12 cellular contexts compared by ENCODE assay signal in genomic region chr6:142855877-142856606, GRCh38.
DNase-seq lines count a peak whose midpoint lies in the region; ATAC-seq and TF ChIP-seq lines count a peak whose summit lies in the region.
"Had no signal": no experiment of that assay in that cellular context is flagged by ENCODE, and none has a peak within 500 bp of the region (broad histone marks: within the 10 kb centered on the region; RNA-seq: fewer than 3 reads in every experiment).

No MANE protein-coding gene starts in this region.

- no peaks in the 10 kb centered on the region for H3K9me3 ChIP-seq in Peyer's patch
- H3K9me3 ChIP-seq in skeletal muscle tissue (ENCODE audit: control insufficient read depth in 3 of 3, low read length in 3 of 3) = no peaks in the 10 kb centered on the region

- peak overlapping the region; percentile 9 to 86 (median 66) for H3K27ac ChIP-seq in Peyer's patch
- peak overlapping the region; percentile 54 for H3K27ac ChIP-seq in skeletal muscle tissue (ENCODE audit: low read depth, low read length)
- H3K27ac ChIP-seq: 22Rv1, VCaP had no signal

- H3K36me3 ChIP-seq in Peyer's patch (no peaks in the 10 kb centered on the region), skeletal muscle tissue (ENCODE audit: control insufficient read depth in 3 of 3, insufficient read depth in 3 of 3, low read length in 3 of 3) (no peaks in the 10 kb centered on the region)

- no peak for DNase-seq in activated CD4-positive, CD25-positive, alpha-beta regulatory T cell (lab: John Stamatoyannopoulos, UW)
- DNase-seq in Peyer's patch (no peak), NCI-H510A (lab: John Stamatoyannopoulos, UW) (no peak), NCI-H1436 treated with DMSO at 0.1 percent for 48 hours (lab: John Stamatoyannopoulos, UW) (no peak), NCI-H526 treated with DMSO at 0.1 percent for 48 hours (lab: John Stamatoyannopoulos, UW) (no peak)
- DNase-seq: NCI-H2029, small intestine had no signal

- no peak overlapping the region for H3K9ac ChIP-seq in skeletal muscle tissue (ENCODE audit: low read depth in 1 of 3, low read length in 3 of 3)

- H3K27me3 ChIP-seq in Peyer's patch (no peaks in the 10 kb centered on the region), skeletal muscle tissue (ENCODE audit: control insufficient read depth in 3 of 3, insufficient read depth in 3 of 3, low read length in 3 of 3) (no peaks in the 10 kb centered on the region)

- no peak for TF ChIP-seq POLR2A in Peyer's patch (IDR thresholded peaks at IDR 0.05)

- ATAC-seq in activated CD4-positive, CD25-positive, alpha-beta regulatory T cell treated with anti-CD3 and anti-CD28 coated beads, Interleukin-2, amount 50 U/mL, for 24 hours = peak; percentile 66 to 68
- peak; percentile 37 for ATAC-seq in HG02759 (IDR thresholded peaks at IDR 0.05; ENCODE audit: unreplicated experiment)

- H3K4me3 ChIP-seq in Peyer's patch (peak overlapping the region in 1 of 4 donors; percentile 10), skeletal muscle tissue (ENCODE audit: low read length in 3 of 3) (no peak overlapping the region)

- H3K4me1 ChIP-seq in Peyer's patch = peaks cover 0 to 21% (median 9%) of the 10 kb centered on the region in 4 donors
- peaks cover 25 to 47% (median 43%) of the 10 kb centered on the region in 3 donors for H3K4me1 ChIP-seq in skeletal muscle tissue (ENCODE audit: control insufficient read depth in 3 of 3, insufficient read depth in 3 of 3, low read length in 3 of 3)

- no peak for TF ChIP-seq CTCF in Peyer's patch (IDR thresholded peaks at IDR 0.05)
